In genomic region chr5:146173597-146173996, GRCh38 we compare ENCODE assay signal across 1 cellular context.
TF ChIP-seq lines count a peak whose summit lies in the region.

No MANE protein-coding gene starts in this region.

TF ChIP-seq in WTC11, 78 proteins besides CTCF, POLR2A, EP300 and RAD21 (continued from another document):
- TF ChIP-seq, protein P1, sequence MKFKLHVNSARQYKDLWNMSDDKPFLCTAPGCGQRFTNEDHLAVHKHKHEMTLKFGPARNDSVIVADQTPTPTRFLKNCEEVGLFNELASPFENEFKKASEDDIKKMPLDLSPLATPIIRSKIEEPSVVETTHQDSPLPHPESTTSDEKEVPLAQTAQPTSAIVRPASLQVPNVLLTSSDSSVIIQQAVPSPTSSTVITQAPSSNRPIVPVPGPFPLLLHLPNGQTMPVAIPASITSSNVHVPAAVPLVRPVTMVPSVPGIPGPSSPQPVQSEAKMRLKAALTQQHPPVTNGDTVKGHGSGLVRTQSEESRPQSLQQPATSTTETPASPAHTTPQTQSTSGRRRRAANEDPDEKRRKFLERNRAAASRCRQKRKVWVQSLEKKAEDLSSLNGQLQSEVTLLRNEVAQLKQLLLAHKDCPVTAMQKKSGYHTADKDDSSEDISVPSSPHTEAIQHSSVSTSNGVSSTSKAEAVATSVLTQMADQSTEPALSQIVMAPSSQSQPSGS (CRISPR knock-in tag; IDR thresholded peaks at IDR 0.05; ENCODE audit: borderline replicate concordance, low read depth): no peak
TF ChIP-seq in WTC11: peak in this region for 0.
